ENCODE assay signal across 12 cellular contexts in genomic region chr18:48133675-48134251, GRCh38.
DNase-seq lines count a peak whose midpoint lies in the region; ATAC-seq, FAIRE-seq and TF ChIP-seq lines count a peak whose summit lies in the region.
"Had no signal": no experiment of that assay in that cellular context is flagged by ENCODE, and none has a peak within 500 bp of the region (broad histone marks: within the 10 kb centered on the region; RNA-seq: fewer than 3 reads in every experiment).

No MANE protein-coding gene starts in this region.

- no peak for ATAC-seq in HG03354 (IDR thresholded peaks at IDR 0.05; ENCODE audit: poor library complexity, severe bottlenecking, unreplicated experiment)

- no peaks in the 10 kb centered on the region for H3K79me2 ChIP-seq in osteoblast (ENCODE audit: insufficient read depth, low read length)

- H3K36me3 ChIP-seq in HEK293 (ENCODE audit: control insufficient read depth in 2 of 2, insufficient read depth in 1 of 2, low read length in 2 of 2) (no peaks in the 10 kb centered on the region), bronchial epithelial cell (ENCODE audit: control insufficient read depth, insufficient read depth, low read length) (no peaks in the 10 kb centered on the region), osteoblast (ENCODE audit: insufficient read depth, low read length) (no peaks in the 10 kb centered on the region)
- H3K36me3 ChIP-seq: HAP-1 had no signal

- TF ChIP-seq CTCF in HEK293 (tag by site-specific recombination; IDR thresholded peaks at IDR 0.05): no peak
- TF ChIP-seq CTCF in bronchial epithelial cell (IDR thresholded peaks at IDR 0.05; ENCODE audit: insufficient read depth, low read length, severe bottlenecking): no peak
- no peak for TF ChIP-seq CTCF in osteoblast (IDR thresholded peaks at IDR 0.05; ENCODE audit: extremely low read depth, low read depth, low read length)

- H3K9me3 ChIP-seq in HEK293 (ENCODE audit: control insufficient read depth, insufficient read depth, low read depth, low read length): no peaks in the 10 kb centered on the region
- H3K9me3 ChIP-seq in osteoblast (ENCODE audit: low read depth, low read length): no peaks in the 10 kb centered on the region
- H3K9me3 ChIP-seq: HAP-1 had no signal

- H3K27ac ChIP-seq in HEK293 (ENCODE audit: extremely low read depth, low read depth, low read length) (peak overlapping the region; percentile 60), osteoblast (ENCODE audit: low read depth, low read length) (no peak overlapping the region)

- peaks cover 30% of the 10 kb centered on the region for H3K4me1 ChIP-seq in HEK293 (ENCODE audit: control insufficient read depth, insufficient read depth, low read length)
- no peaks in the 10 kb centered on the region for H3K4me1 ChIP-seq in osteoblast (ENCODE audit: insufficient read depth, low read length)
- H3K4me1 ChIP-seq: HAP-1 had no signal

- DNase-seq in NCI-H2196 (lab: John Stamatoyannopoulos, UW; ENCODE audit: unreplicated experiment) (peak; percentile 87), bronchial epithelial cell (ENCODE audit: low read depth) (peak; percentile 82), osteoblast (ENCODE audit: insufficient read length, low spot score, missing footprints) (peak; percentile 62), cortex of kidney (lab: John Stamatoyannopoulos, UW) (no peak), T1000 (lab: John Stamatoyannopoulos, UW) (no peak)
- no peak for DNase-seq in activated CD4-positive, alpha-beta T cell treated with anti-CD3 and anti-CD28 coated beads, Interleukin-2, amount 10 ng/mL, durations not matched to agents 24 days and 14 days
- DNase-seq: activated naive CD8-positive, alpha-beta T cell treated with anti-CD3 and anti-CD28 coated beads, Interleukin-2, amount 10 ng/mL, durations not matched to agents 7 days and 5 days; OCI-M1 had no signal

- CTCF ChIA-PET in HEK293 (lab: Yijun Ruan, JAX): interaction anchor here (0.6 to 1.0 kb wide), 5 partner anchors 17 to 241 kb away, joined by 3 to 5 read pairs (median 3); no protein-coding TSS in a partner anchor

- no peaks in the 10 kb centered on the region for H3K27me3 ChIP-seq in bronchial epithelial cell (ENCODE audit: control insufficient read depth, insufficient read depth, low read length)
- H3K27me3 ChIP-seq in osteoblast (ENCODE audit: insufficient read depth, low read length): peaks cover 46% of the 10 kb centered on the region

- peaks cover 26% of the 10 kb centered on the region for H3K4me1 Mint-ChIP-seq in activated CD4-positive, alpha-beta T cell treated with anti-CD3 and anti-CD28 coated beads, Interleukin-2, amount 10 ng/mL, durations not matched to agents 24 days and 14 days

- POLR2A ChIA-PET in HEK293 (lab: Yijun Ruan, JAX): interaction anchor here (0.6 kb wide), 1 partner anchor 27 kb away, joined by 5 read pairs; no protein-coding TSS in a partner anchor

- H3K4me3 ChIP-seq in HEK293 (ENCODE audit: low read depth, low read length) (no peak overlapping the region), bronchial epithelial cell (ENCODE audit: low read depth, low read length) (no peak overlapping the region), osteoblast (ENCODE audit: insufficient read depth, low read length) (no peak overlapping the region)
- H3K4me3 ChIP-seq: HAP-1 had no signal

- intact Hi-C loops in activated CD4-positive, alpha-beta T cell treated with anti-CD3 and anti-CD28 coated beads, Interleukin-2, amount 10 ng/mL, durations not matched to agents 24 days and 14 days (cut with micrococcal nuclease): loop anchor here (1.0 kb wide), 1 partner anchor 8 kb away; no protein-coding TSS in a partner anchor

- no peaks in the 10 kb centered on the region for H3K36me3 Mint-ChIP-seq in activated CD4-positive, alpha-beta T cell treated with anti-CD3 and anti-CD28 coated beads, Interleukin-2, amount 10 ng/mL, durations not matched to agents 24 days and 14 days (ENCODE audit: low read depth)
- H3K36me3 Mint-ChIP-seq: activated naive CD8-positive, alpha-beta T cell treated with anti-CD3 and anti-CD28 coated beads, Interleukin-2, amount 10 ng/mL, durations not matched to agents 7 days and 5 days had no signal

- H3K27ac Mint-ChIP-seq in activated CD4-positive, alpha-beta T cell treated with anti-CD3 and anti-CD28 coated beads, Interleukin-2, amount 10 ng/mL, durations not matched to agents 24 days and 14 days: no peak overlapping the region
- H3K27ac Mint-ChIP-seq: activated naive CD8-positive, alpha-beta T cell treated with anti-CD3 and anti-CD28 coated beads, Interleukin-2, amount 10 ng/mL, durations not matched to agents 7 days and 5 days had no signal

- peaks cover 75% of the 10 kb centered on the region for H3K27me3 Mint-ChIP-seq in activated CD4-positive, alpha-beta T cell treated with anti-CD3 and anti-CD28 coated beads, Interleukin-2, amount 10 ng/mL, durations not matched to agents 24 days and 14 days

- no peaks in the 10 kb centered on the region for H4K20me1 ChIP-seq in osteoblast (ENCODE audit: insufficient read depth, low read length)

- no peak overlapping the region for H2AFZ ChIP-seq in osteoblast (ENCODE audit: low read length)

- FAIRE-seq in bronchial epithelial cell (lab: Jason Lieb, UNC): peak; percentile 23
- FAIRE-seq: D721Med had no signal

- no peak overlapping the region for H3K4me2 ChIP-seq in osteoblast (ENCODE audit: insufficient read depth, low read length)

- H3K4me3 Mint-ChIP-seq in activated CD4-positive, alpha-beta T cell treated with anti-CD3 and anti-CD28 coated beads, Interleukin-2, amount 10 ng/mL, durations not matched to agents 24 days and 14 days: no peak overlapping the region
- H3K4me3 Mint-ChIP-seq: activated naive CD8-positive, alpha-beta T cell treated with anti-CD3 and anti-CD28 coated beads, Interleukin-2, amount 10 ng/mL, durations not matched to agents 7 days and 5 days had no signal

- no peaks in the 10 kb centered on the region for H3K9me3 Mint-ChIP-seq in activated CD4-positive, alpha-beta T cell treated with anti-CD3 and anti-CD28 coated beads, Interleukin-2, amount 10 ng/mL, durations not matched to agents 24 days and 14 days
- H3K9me3 Mint-ChIP-seq: activated naive CD8-positive, alpha-beta T cell treated with anti-CD3 and anti-CD28 coated beads, Interleukin-2, amount 10 ng/mL, durations not matched to agents 7 days and 5 days had no signal

TF ChIP-seq in HEK293, 187 proteins besides CTCF, POLR2A, EP300 and RAD21 (continues in another document):
- TF ChIP-seq ZNF560 (tag by site-specific recombination; IDR thresholded peaks at IDR 0.05; ENCODE audit: borderline replicate concordance) (no peak), TCF7L2 (IDR thresholded peaks at IDR 0.05; ENCODE audit: borderline replicate concordance, low read depth, low read length) (0 out of 2 replicates have a peak, but pooled peaks have one; percentile 17), ZBTB17 (tag by site-specific recombination; IDR thresholded peaks at IDR 0.05) (0 out of 2 replicates have a peak, but pooled peaks have one; percentile 13), ZBTB8A (tag by site-specific recombination; IDR thresholded peaks at IDR 0.05) (peak; percentile 71), MZF1 (tag by site-specific recombination; IDR thresholded peaks at IDR 0.05; ENCODE audit: borderline replicate concordance) (0 out of 2 replicates have a peak, but pooled peaks have one; percentile 18), ZNF843 (tag by site-specific recombination; IDR thresholded peaks at IDR 0.05) (peak; percentile 56; the same call in 1 of the 2 replicates), ZNF629 (tag by site-specific recombination; IDR thresholded peaks at IDR 0.05) (no peak), OSR2 (tag by site-specific recombination; IDR thresholded peaks at IDR 0.05) (0 out of 2 replicates have a peak, but pooled peaks have one; percentile 8), ZIC2 (tag by site-specific recombination; IDR thresholded peaks at IDR 0.05) (peak; percentile 92), ZNF449 (tag by site-specific recombination; IDR thresholded peaks at IDR 0.05) (peak; percentile 98), ZNF280D (tag by site-specific recombination; IDR thresholded peaks at IDR 0.05) (no peak), FEZF1 (tag by site-specific recombination; IDR thresholded peaks at IDR 0.05) (peak; percentile 86), ZXDB (tag by site-specific recombination; IDR thresholded peaks at IDR 0.05) (peak; percentile 85)

Comparison
In these comparisons a context has a peak if more than half of its experiments do, and no peak if none do; other contexts are left out.
1. DNase-seq: peak in NCI-H2196 (single experiment), bronchial epithelial cell (single experiment) and osteoblast (single experiment); none in cortex of kidney (single experiment), activated CD4-positive, alpha-beta T cell treated with anti-CD3 and anti-CD28 coated beads, Interleukin-2, amount 10 ng/mL, durations not matched to agents 24 days and 14 days (single experiment) and T1000 (single experiment).